In the genomic region with DNA sequence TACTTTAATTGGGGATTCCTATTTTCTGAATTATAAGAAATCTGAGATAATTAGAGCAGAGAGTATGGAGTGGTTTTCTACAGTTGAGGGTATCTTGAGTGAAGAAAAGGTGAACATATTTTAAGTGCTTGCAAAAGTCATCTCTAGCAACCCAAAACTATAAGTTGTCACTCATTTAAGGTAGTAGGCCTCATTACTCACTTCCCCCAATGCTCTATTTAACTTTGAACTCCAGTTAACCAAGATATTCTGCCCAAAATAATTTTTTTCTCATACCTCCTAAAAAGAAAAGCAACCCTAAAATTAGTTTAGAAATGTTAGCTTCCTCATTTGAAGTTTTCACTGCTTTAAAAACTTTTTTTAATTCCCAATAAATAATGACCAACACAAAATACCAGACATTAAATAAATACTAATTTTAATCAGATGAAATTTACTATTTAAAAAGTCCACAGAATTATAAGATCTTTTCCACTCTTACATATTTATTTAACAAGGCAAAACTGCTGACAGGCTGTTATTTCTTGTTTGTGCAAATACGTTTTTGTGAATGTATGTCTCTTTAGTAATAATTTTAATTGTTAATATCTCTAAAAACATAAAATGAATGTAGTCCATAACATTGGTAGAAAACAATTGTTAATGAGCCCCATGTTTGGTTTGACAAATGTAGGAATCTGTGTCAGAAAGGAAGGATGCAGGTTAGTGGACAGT, we compare ENCODE assay signal across 20 cellular contexts.
"Had no signal": no experiment of that assay in that cellular context is flagged by ENCODE, and none has a peak within 500 bp of the region (broad histone marks: within the 10 kb centered on the region; RNA-seq: fewer than 3 reads in every experiment).

No MANE protein-coding gene starts in this region.

- H3K27ac Mint-ChIP-seq: activated naive CD4-positive, alpha-beta T cell treated with anti-CD3 and anti-CD28 coated beads, Interleukin-2, amount 50 U/mL, for 72 hours; activated T-cell treated with anti-CD3 and anti-CD28 coated beads, Interleukin-2, amount 50 U/mL, for 72 hours; memory B cell had no signal

- ATAC-seq: activated naive CD4-positive, alpha-beta T cell treated with anti-CD3 and anti-CD28 coated beads, Interleukin-2, amount 50 U/mL, for 72 hours; activated T-cell treated with anti-CD3 and anti-CD28 coated beads, Interleukin-2, amount 50 U/mL, for 72 hours; esophagus mucosa had no signal

- H3K4me1 ChIP-seq: adrenal gland, breast epithelium, thyroid gland had no signal

- FAIRE-seq: astrocyte had no signal

- H3K36me3 ChIP-seq: adrenal gland, breast epithelium, thyroid gland had no signal

- H3K27ac ChIP-seq: adrenal gland, breast epithelium, thyroid gland, VCaP had no signal

- H3K9me3 ChIP-seq: adrenal gland, breast epithelium, thyroid gland had no signal

- H3K27me3 Mint-ChIP-seq: memory B cell had no signal

- H3K9me3 Mint-ChIP-seq: activated naive CD4-positive, alpha-beta T cell treated with anti-CD3 and anti-CD28 coated beads, Interleukin-2, amount 50 U/mL, for 72 hours; activated T-cell treated with anti-CD3 and anti-CD28 coated beads, Interleukin-2, amount 50 U/mL, for 72 hours; memory B cell had no signal

- DNase-seq: activated CD4-positive, alpha-beta T cell treated with anti-CD3 and anti-CD28 coated beads, Interleukin-2, amount 50 U/mL, for 1 hour; activated CD4-positive, CD25-positive, alpha-beta regulatory T cell treated with anti-CD3 and anti-CD28 coated beads, Interleukin-2, amount 50 U/mL, for 72 hours; activated CD8-positive, alpha-beta memory T cell treated with anti-CD3 and anti-CD28 coated beads for 24 hours; activated CD8-positive, alpha-beta memory T cell treated with anti-CD3 and anti-CD28 coated beads, Interleukin-2, amount 50 U/mL, for 48 hours; activated gamma-delta T cell; activated T-cell treated with anti-CD3 and anti-CD28 coated beads, Interleukin-2, amount 50 U/mL, for 72 hours; adrenal gland; cerebellar nuclear complex; cortex of kidney; effector CD4-positive, alpha-beta T cell; occipital lobe; retina; stimulated activated naive CD4-positive, alpha-beta T cell treated with Interleukin-2 at 50 U/mL for 16 hours; thyroid gland had no signal

- H3K4me3 Mint-ChIP-seq: activated T-cell treated with anti-CD3 and anti-CD28 coated beads, Interleukin-2, amount 50 U/mL, for 72 hours; memory B cell had no signal

- H3K27me3 ChIP-seq: adrenal gland, breast epithelium, thyroid gland had no signal

- H3K4me3 ChIP-seq: adrenal gland, breast epithelium, thyroid gland had no signal
